ENCODE assay signal across 27 cellular contexts in the genomic region with DNA sequence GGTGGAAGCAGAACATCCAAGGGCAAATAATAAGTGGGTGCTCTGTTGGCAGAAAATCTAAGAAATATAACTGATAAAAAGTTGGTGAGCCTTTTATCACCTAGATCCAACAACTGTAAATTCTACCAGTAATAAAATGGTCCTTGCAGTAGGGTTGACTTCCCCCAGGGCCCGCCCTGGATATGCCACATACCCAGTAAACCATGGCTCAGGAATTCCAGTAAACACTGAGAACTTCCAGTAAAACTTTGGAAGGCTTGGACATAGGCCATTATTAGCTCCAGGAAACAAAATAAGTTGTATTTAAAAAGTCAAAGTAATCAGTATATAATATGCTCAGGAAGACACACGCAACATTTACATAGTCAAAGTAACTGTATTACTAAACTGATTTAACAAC.
DNase-seq lines count a peak whose midpoint lies in the region; ATAC-seq, FAIRE-seq and TF ChIP-seq lines count a peak whose summit lies in the region.
"Had no signal": no experiment of that assay in that cellular context is flagged by ENCODE, and none has a peak within 500 bp of the region (broad histone marks: within the 10 kb centered on the region; RNA-seq: fewer than 3 reads in every experiment).

No MANE protein-coding gene starts in this region.

- no peak overlapping the region for H3K56ac ChIP-seq in H9 (ENCODE audit: insufficient read length, low read depth, low read length)
- no peak overlapping the region for H3K56ac ChIP-seq in H1 (replicated peaks; ENCODE audit: insufficient read length, low read depth, low read length)

- H2BK20ac ChIP-seq in H9 (ENCODE audit: low read depth, low read length, poor library complexity, severe bottlenecking) (no peak overlapping the region), H1 (ENCODE audit: low read length) (no peak overlapping the region)

- CTCF ChIA-PET in H1 (lab: Charles Lee; ENCODE audit: partially characterized antibody) = no interaction called here

- no peak for DNase-seq in H9
- peak; percentile 42 for DNase-seq in M059J (ENCODE audit: low read depth)
- DNase-seq in H1 (ENCODE audit: low read depth in 1 of 2, low spot score in 2 of 2) = no peak
- no peak for DNase-seq in mesenchymal stem cell
- DNase-seq in small intestine = no peak
- DNase-seq in cerebellum (ENCODE audit: low spot score) = no peak
- DNase-seq in heart left ventricle = no peak
- DNase-seq in stimulated activated CD4-positive, alpha-beta T cell treated with anti-CD3 and anti-CD28 coated beads, Interleukin-2, amount 100 ng/mL, for 48 hours = no peak
- DNase-seq: 8988T; ACHN; BE2C; C1 segment of cervical spinal cord; CD4-positive, alpha-beta memory T cell; CD4-positive, CD25-positive, alpha-beta regulatory T cell; CD8-positive, alpha-beta memory T cell; COR-L47; DMS 273 treated with DMSO at 0.1 percent for 48 hours; DMS153; DMS53; DMS79; DND-41; GF-D8 had no signal

- no peak overlapping the region for H3K14ac ChIP-seq in H9 (ENCODE audit: insufficient read depth, low read length)
- no peak overlapping the region for H3K14ac ChIP-seq in H1 (ENCODE audit: insufficient read length)
- no peak overlapping the region for H3K14ac ChIP-seq in mesenchymal stem cell (ENCODE audit: low read length in 2 of 2)

- no peaks in the 10 kb centered on the region for H3K9me3 ChIP-seq in H9 (ENCODE audit: control insufficient read depth, low read depth, low read length)
- no peaks in the 10 kb centered on the region for H3K9me3 ChIP-seq in H1 (ENCODE audit: insufficient read depth in 2 of 2, low read depth in 1 of 2, low read length in 1 of 2)
- H3K9me3 ChIP-seq in mesenchymal stem cell (ENCODE audit: control insufficient read depth, low read length) = no peaks in the 10 kb centered on the region
- no peaks in the 10 kb centered on the region for H3K9me3 ChIP-seq in small intestine (ENCODE audit: control insufficient read depth, low read depth)
- peaks cover 0 to 3% (median 0%) of the 10 kb centered on the region in 12 donors for H3K9me3 ChIP-seq in heart left ventricle
- H3K9me3 ChIP-seq: BE2C, BLaER1 had no signal

- no peak for ATAC-seq in heart left ventricle

- H4K20me1 ChIP-seq in H9 (ENCODE audit: control insufficient read depth, insufficient read depth, insufficient read length) (no peaks in the 10 kb centered on the region), H1 (replicated peaks in 1 of 2; ENCODE audit: control insufficient read depth in 1 of 2, insufficient read depth in 2 of 2, low read length in 2 of 2) (no peaks in the 10 kb centered on the region)
- H4K20me1 ChIP-seq: BLaER1 had no signal

- H4K91ac ChIP-seq in H9 (ENCODE audit: insufficient read length, low read depth, low read length) (no peak overlapping the region), H1 (replicated peaks; ENCODE audit: insufficient read length, low read length) (no peak overlapping the region), mesenchymal stem cell (ENCODE audit: low read length) (peak overlapping the region; percentile 52)

- peaks cover 17% of the 10 kb centered on the region in 2 experiments for H3K4me1 Mint-ChIP-seq in H9
- H3K4me1 Mint-ChIP-seq: CD14-positive monocyte; CD4-positive, alpha-beta memory T cell; CD4-positive, CD25-positive, alpha-beta regulatory T cell; CD8-positive, alpha-beta memory T cell had no signal

- intact Hi-C loops in heart left ventricle (cut with DNase I) = no loop called here

- H3K4ac ChIP-seq in H9 (ENCODE audit: low read depth, low read length) = no peak overlapping the region
- H3K4ac ChIP-seq in H1 (replicated peaks; ENCODE audit: insufficient read length, low read depth, low read length) = no peak overlapping the region
- H3K4ac ChIP-seq in mesenchymal stem cell (ENCODE audit: low read depth in 1 of 2, low read length in 2 of 2) = no peak overlapping the region

- TF ChIP-seq POLR2A in H1 (IDR thresholded peaks at IDR 0.05; ENCODE audit: control extremely low read depth in 1 of 2, low read depth in 2 of 2, low read length in 2 of 2) (no peak), heart left ventricle (IDR thresholded peaks at IDR 0.05) (no peak)

- no peaks in the 10 kb centered on the region for H3K27me3 Mint-ChIP-seq in H9 (ENCODE audit: low read depth)
- H3K27me3 Mint-ChIP-seq: CD4-positive, CD25-positive, alpha-beta regulatory T cell had no signal

- no peaks in the 10 kb centered on the region for H3K36me3 Mint-ChIP-seq in H9 (ENCODE audit: insufficient read depth in 1 of 3, low read depth in 3 of 3)
- H3K36me3 Mint-ChIP-seq: CD14-positive monocyte; CD4-positive, alpha-beta memory T cell; CD4-positive, CD25-positive, alpha-beta regulatory T cell; CD8-positive, alpha-beta memory T cell had no signal

- no peaks in the 10 kb centered on the region for H3K79me2 ChIP-seq in H9 (ENCODE audit: insufficient read depth, low read length)
- no peaks in the 10 kb centered on the region for H3K79me2 ChIP-seq in H1 (ENCODE audit: control insufficient read depth in 1 of 2, insufficient read depth in 2 of 2, low read length in 2 of 2)

- no peak overlapping the region for H3K27ac ChIP-seq in H9 (ENCODE audit: insufficient read length, low read depth, low read length)
- H3K27ac ChIP-seq in H1 (ENCODE audit: low read depth, low read length) = no peak overlapping the region
- no peak overlapping the region for H3K27ac ChIP-seq in mesenchymal stem cell (ENCODE audit: low read length, poor library complexity, severe bottlenecking)
- no peak overlapping the region for H3K27ac ChIP-seq in small intestine (ENCODE audit: low read depth in 1 of 2, low read length in 1 of 2)
- H3K27ac ChIP-seq in heart left ventricle = no peak overlapping the region
- H3K27ac ChIP-seq: BLaER1 had no signal

- H3K4me1 ChIP-seq in H9 (ENCODE audit: insufficient read depth, low read length) (no peaks in the 10 kb centered on the region), H1 (replicated peaks in 1 of 4; ENCODE audit: control insufficient read depth in 3 of 4, insufficient read depth in 4 of 4, low read length in 3 of 4) (peaks cover 0 to 4% (median 1%) of the 10 kb centered on the region in 4 experiments; a peak in 3 of 7 replicates), mesenchymal stem cell (ENCODE audit: control insufficient read depth, insufficient read depth, low read depth, low read length) (no peaks in the 10 kb centered on the region), small intestine (ENCODE audit: control insufficient read depth in 2 of 2, insufficient read depth in 1 of 2, low read depth in 1 of 2, low read length in 1 of 2) (peaks cover 0 to 2% of the 10 kb centered on the region in 2 donors), heart left ventricle (no peaks in the 10 kb centered on the region)
- H3K4me1 ChIP-seq: BE2C, BLaER1 had no signal

- no peak overlapping the region for H2BK12ac ChIP-seq in H9 (ENCODE audit: insufficient read length, low read depth, low read length)
- no peak overlapping the region for H2BK12ac ChIP-seq in H1 (ENCODE audit: low read depth, low read length)
- H2BK12ac ChIP-seq in mesenchymal stem cell (ENCODE audit: low read length in 2 of 2) = peak overlapping the region in 1 of 2 experiments; percentile 15

- H3K27ac Mint-ChIP-seq in H9 = no peak overlapping the region
- H3K27ac Mint-ChIP-seq: CD14-positive monocyte; CD4-positive, alpha-beta memory T cell; CD4-positive, CD25-positive, alpha-beta regulatory T cell; CD8-positive, alpha-beta memory T cell had no signal

- H3K27me3 ChIP-seq in H9 (ENCODE audit: insufficient read depth, low read length) (no peaks in the 10 kb centered on the region), H1 (replicated peaks in 1 of 4; ENCODE audit: control insufficient read depth in 3 of 4, extremely low read depth in 1 of 4, insufficient read depth in 3 of 4, low read length in 3 of 4) (no peaks in the 10 kb centered on the region), mesenchymal stem cell (ENCODE audit: control insufficient read depth in 1 of 2, insufficient read depth in 1 of 2, low read length in 2 of 2) (no peaks in the 10 kb centered on the region), small intestine (ENCODE audit: control insufficient read depth in 2 of 2, insufficient read depth in 2 of 2, low read length in 2 of 2) (no peaks in the 10 kb centered on the region), heart left ventricle (no peaks in the 10 kb centered on the region)
- H3K27me3 ChIP-seq: BE2C, BLaER1 had no signal

- H4K5ac ChIP-seq in H9 (ENCODE audit: insufficient read length, low read depth, low read length) = no peak overlapping the region
- no peak overlapping the region for H4K5ac ChIP-seq in H1 (ENCODE audit: insufficient read length, low read depth, low read length)

- H2AK5ac ChIP-seq in H9 (ENCODE audit: insufficient read length, low read length) (no peak overlapping the region), H1 (ENCODE audit: low read depth, low read length) (no peak overlapping the region), mesenchymal stem cell (ENCODE audit: low read length, severe bottlenecking) (no peak overlapping the region)

- TF ChIP-seq EP300 in H1 (IDR thresholded peaks at IDR 0.05; ENCODE audit: borderline replicate concordance in 1 of 2, low read depth in 2 of 2, low read length in 2 of 2) = no peak

- H3K79me1 ChIP-seq in H9 (ENCODE audit: insufficient read depth, low read depth, low read length, poor library complexity, severe bottlenecking) (no peaks in the 10 kb centered on the region), H1 (ENCODE audit: low read depth, low read length) (no peaks in the 10 kb centered on the region), mesenchymal stem cell (replicated peaks; ENCODE audit: low read length, poor library complexity, severe bottlenecking) (peaks cover 17% of the 10 kb centered on the region)

- POLR2A ChIA-PET in H1 (lab: Charles Lee; ENCODE audit: partially characterized antibody) = no interaction called here

- H2AFZ ChIP-seq in H9 (ENCODE audit: low read length) = no peak overlapping the region
- H2AFZ ChIP-seq in H1 (ENCODE audit: low read length) = no peak overlapping the region
- no peak overlapping the region for H2AFZ ChIP-seq in mesenchymal stem cell (ENCODE audit: low read depth, low read length)

- H3K23me2 ChIP-seq in H9 (ENCODE audit: insufficient read length, low read depth, low read length, poor library complexity, severe bottlenecking) (no peaks in the 10 kb centered on the region), H1 (ENCODE audit: low read depth, low read length) (no peaks in the 10 kb centered on the region)

- H2BK5ac ChIP-seq in H9 (ENCODE audit: insufficient read length, low read length) (peak overlapping the region; percentile 90), H1 (ENCODE audit: low read depth, low read length) (no peak overlapping the region), mesenchymal stem cell (ENCODE audit: low read depth, low read length, poor library complexity, severe bottlenecking) (no peak overlapping the region)

- no peak for TF ChIP-seq CTCF in H9 (conservative IDR thresholded peaks at IDR 0.05)
- TF ChIP-seq CTCF in H1 (IDR thresholded peaks at IDR 0.05; ENCODE audit: control extremely low read depth in 1 of 3, insufficient read depth in 1 of 3, low read depth in 1 of 3, low read length in 3 of 3) = no peak
- no peak for TF ChIP-seq CTCF in heart left ventricle (IDR thresholded peaks at IDR 0.05)

- no peak overlapping the region for H3K4me3 Mint-ChIP-seq in H9
- H3K4me3 Mint-ChIP-seq: CD14-positive monocyte; CD4-positive, alpha-beta memory T cell; CD4-positive, CD25-positive, alpha-beta regulatory T cell; CD8-positive, alpha-beta memory T cell had no signal

- no peak overlapping the region for H3T11ph ChIP-seq in H9 (ENCODE audit: low read length)

- H3K9ac ChIP-seq in H9 (ENCODE audit: extremely low read depth, insufficient read length, low read length) (no peak overlapping the region), H1 (replicated peaks in 1 of 4; ENCODE audit: extremely low read depth in 1 of 4, low read depth in 3 of 4, low read length in 3 of 4) (no peak overlapping the region), mesenchymal stem cell (ENCODE audit: low read length) (no peak overlapping the region)
- H3K9ac ChIP-seq: BLaER1 had no signal

- TF ChIP-seq RAD21 in H1 (IDR thresholded peaks at IDR 0.05 in 1 of 2, conservative IDR thresholded peaks at IDR 0.05 in 1 of 2; ENCODE audit: low read depth in 2 of 2, low read length in 2 of 2) = no peak

- no peak for FAIRE-seq in H1 (lab: Jason Lieb, UNC)
- no peak for FAIRE-seq in small intestine (lab: Jason Lieb, UNC)
- FAIRE-seq: A204.1, G401.6, GM12891 had no signal

- WGBS in H9 (ENCODE audit: extremely low coverage, insufficient read length, low lambda C conversion rate) = no CpG with 5 or more reads among the region's 2 CpGs
- 87% methylated on average over 2 of the region's 2 CpGs; no CpG with 5 or more reads in 1 of the 2 experiments for WGBS in H1 (ENCODE audit: extremely low coverage in 1 of 2, insufficient coverage in 1 of 2, insufficient read length in 1 of 2, insufficient replicate concordance in 2 of 2, low coverage in 1 of 2, low lambda C conversion rate in 2 of 2, missing lambda C conversion rate in 1 of 2), 2 experiments
- 93% methylated on average over 1 of the region's 2 CpGs for WGBS in mesenchymal stem cell
- WGBS in small intestine, 3 donors = 81 to 93% (median 86%) methylated on average over 2 of the region's 2 CpGs
- 89 to 97% (median 92%) methylated on average over 2 of the region's 2 CpGs for WGBS in heart left ventricle, 4 donors

- H2BK15ac ChIP-seq in H9 (ENCODE audit: low read depth, low read length) (no peak overlapping the region), H1 (ENCODE audit: low read length) (no peak overlapping the region), mesenchymal stem cell (ENCODE audit: low read depth, poor library complexity, severe bottlenecking) (no peak overlapping the region)

- H3K36me3 ChIP-seq in H1 (ENCODE audit: control insufficient read depth in 2 of 4, insufficient read depth in 4 of 4, low read length in 3 of 4) = no peaks in the 10 kb centered on the region
- no peaks in the 10 kb centered on the region for H3K36me3 ChIP-seq in mesenchymal stem cell (ENCODE audit: control insufficient read depth in 1 of 2, insufficient read depth in 2 of 2, low read depth in 1 of 2, low read length in 2 of 2)
- no peaks in the 10 kb centered on the region for H3K36me3 ChIP-seq in small intestine (ENCODE audit: control insufficient read depth in 2 of 2, insufficient read depth in 2 of 2, low read length in 2 of 2)
- H3K36me3 ChIP-seq in heart left ventricle = no peaks in the 10 kb centered on the region
- H3K36me3 ChIP-seq: BE2C, BLaER1 had no signal

- H3K23ac ChIP-seq in H9 (ENCODE audit: insufficient read length, low read depth, low read length) (peak overlapping the region; percentile 95), H1 (ENCODE audit: insufficient read length) (peak overlapping the region; percentile 93), mesenchymal stem cell (ENCODE audit: low read length in 2 of 2) (peak overlapping the region in 1 of 2 experiments; percentile 89)

- H3K9me3 Mint-ChIP-seq in H9 = no peaks in the 10 kb centered on the region; a peak in 1 of 5 replicates
- H3K9me3 Mint-ChIP-seq: CD4-positive, alpha-beta memory T cell had no signal

- H2BK120ac ChIP-seq in H9 (ENCODE audit: low read depth, low read length, poor library complexity, severe bottlenecking) (no peak overlapping the region), H1 (replicated peaks; ENCODE audit: low read depth, low read length) (no peak overlapping the region), mesenchymal stem cell (ENCODE audit: low read depth, low read length) (no peak overlapping the region)

- H3K4me2 ChIP-seq in H9 (ENCODE audit: insufficient read depth, insufficient read length, low read length) (no peak overlapping the region), H1 (ENCODE audit: insufficient read depth in 1 of 2, low read depth in 2 of 2, low read length in 2 of 2) (no peak overlapping the region), mesenchymal stem cell (ENCODE audit: low read length, poor library complexity, severe bottlenecking) (no peak overlapping the region)
- H3K4me2 ChIP-seq: BLaER1 had no signal

- no peak overlapping the region for H4K8ac ChIP-seq in H9 (replicated peaks; ENCODE audit: insufficient read length, low read depth, low read length)
- H4K8ac ChIP-seq in H1 (ENCODE audit: extremely low read depth, insufficient read depth, low read length) = no peak overlapping the region
- H4K8ac ChIP-seq in mesenchymal stem cell (ENCODE audit: low read length) = no peak overlapping the region

- no peak overlapping the region for H3K4me3 ChIP-seq in H1 (ENCODE audit: extremely low read depth in 1 of 4, insufficient read depth in 2 of 4, low read depth in 3 of 4, low read length in 4 of 4)
- no peak overlapping the region for H3K4me3 ChIP-seq in mesenchymal stem cell (ENCODE audit: insufficient read depth in 1 of 2, low read depth in 1 of 2, low read length in 2 of 2)
- H3K4me3 ChIP-seq in small intestine (ENCODE audit: low read depth in 1 of 2, low read length in 2 of 2) = no peak overlapping the region
- H3K4me3 ChIP-seq in heart left ventricle = no peak overlapping the region
- H3K4me3 ChIP-seq: BLaER1 had no signal

- H3K18ac ChIP-seq in H9 (ENCODE audit: insufficient read length, low read depth, low read length) = no peak overlapping the region
- no peak overlapping the region for H3K18ac ChIP-seq in H1 (ENCODE audit: extremely low read depth, low read length)
- peak overlapping the region in 1 of 2 experiments; percentile 37 for H3K18ac ChIP-seq in mesenchymal stem cell (ENCODE audit: low read depth in 1 of 2, low read length in 2 of 2)
